In genomic region chr20:48772183-48772976, GRCh38 we compare ENCODE assay signal across 11 cellular contexts. TPM values are rescaled to one million over a fixed set of nuclear protein-coding genes. Genes with fewer than 3 reads are reported as not detected.
DNase-seq lines count a peak whose midpoint lies in the region; ATAC-seq and TF ChIP-seq lines count a peak whose summit lies in the region.
"Had no signal": no experiment of that assay in that cellular context is flagged by ENCODE, and none has a peak within 500 bp of the region (broad histone marks: within the 10 kb centered on the region; RNA-seq: fewer than 3 reads in every experiment).

No MANE protein-coding gene starts in this region.

- 72% methylated on average over 17 of the region's 17 CpGs for WGBS in right cardiac atrium

- CTCF ChIA-PET in activated B cell treated with CpG ODN at 0.5 μM for 24 hours (lab: Charles Lee), result interaction anchor here (1.3 kb wide), 1 partner anchor 115 kb away, joined by 4 read pairs; no protein-coding TSS in a partner anchor

- H3K4me3 Mint-ChIP-seq in activated B cell treated with CpG ODN at 0.5 μM for 24 hours, result peak overlapping the region; percentile 28
- H3K4me3 Mint-ChIP-seq in stimulated activated naive CD8-positive, alpha-beta T cell treated with anti-CD3 and anti-CD28 coated beads, Interleukin-15, amount 100 ng/mL, for 72 hours, result peak overlapping the region; percentile 35 to 37
- no peak overlapping the region for H3K4me3 Mint-ChIP-seq in chondrocyte (ENCODE audit: unreplicated experiment)

- DNase-seq in Kasumi-1 (lab: John Stamatoyannopoulos, UW) (peak; percentile 93 to 95), activated B cell treated with CpG ODN at 0.5 μM for 24 hours (no peak), right cardiac atrium (peak; percentile 60 to 88 (median 86)), chondrocyte (ENCODE audit: low spot score) (no peak), dedifferentiated amniotic fluid mesenchymal stem cell (ENCODE audit: extremely low spot score) (no peak), inferior parietal cortex (ENCODE audit: extremely low spot score) (no peak)
- no peak for DNase-seq in stimulated activated naive CD8-positive, alpha-beta T cell treated with anti-CD3 and anti-CD28 coated beads, Interleukin-15, amount 100 ng/mL, for 72 hours
- DNase-seq: activated gamma-delta T cell; NCI-H1930; SK-N-SH; stimulated activated CD4-positive, alpha-beta T cell treated with anti-CD3 and anti-CD28 coated beads, Interleukin-2, amount 100 ng/mL, for 48 hours had no signal

- peak overlapping the region; percentile 79 for H3K27ac Mint-ChIP-seq in activated B cell treated with CpG ODN at 0.5 μM for 24 hours
- peak overlapping the region in 1 of 2 donors; percentile 86 for H3K27ac Mint-ChIP-seq in stimulated activated naive CD8-positive, alpha-beta T cell treated with anti-CD3 and anti-CD28 coated beads, Interleukin-15, amount 100 ng/mL, for 72 hours
- no peak overlapping the region for H3K27ac Mint-ChIP-seq in chondrocyte (ENCODE audit: unreplicated experiment)

- no peak for TF ChIP-seq CTCF in activated B cell treated with CpG ODN at 0.5 μM for 24 hours (IDR thresholded peaks at IDR 0.05)
- TF ChIP-seq CTCF in chondrocyte (IDR thresholded peaks at IDR 0.05), result no peak

- H3K4me3 ChIP-seq in right cardiac atrium (ENCODE audit: low read length), result no peak overlapping the region

- H3K27ac ChIP-seq in right cardiac atrium (ENCODE audit: low read length), result no peak overlapping the region

- H3K4me1 Mint-ChIP-seq in activated B cell treated with CpG ODN at 0.5 μM for 24 hours (peaks cover 81% of the 10 kb centered on the region), chondrocyte (ENCODE audit: low read depth) (peaks cover 7% of the 10 kb centered on the region)
- peaks cover 94% of the 10 kb centered on the region for H3K4me1 Mint-ChIP-seq in stimulated activated naive CD8-positive, alpha-beta T cell treated with anti-CD3 and anti-CD28 coated beads, Interleukin-15, amount 100 ng/mL, for 72 hours

- intact Hi-C loops in activated B cell treated with CpG ODN at 0.5 μM for 24 hours (cut with micrococcal nuclease) (no loop called here), right cardiac atrium (cut with DNase I) (no loop called here)

- POLR2A ChIA-PET in activated B cell treated with CpG ODN at 0.5 μM for 24 hours (lab: Charles Lee), result interaction anchor here (0.7 to 1.3 kb wide), 5 partner anchors 9 to 54 kb away, joined by 3 to 20 read pairs (median 4); no protein-coding TSS in a partner anchor

- peaks cover 17% of the 10 kb centered on the region for H3K36me3 Mint-ChIP-seq in activated B cell treated with CpG ODN at 0.5 μM for 24 hours (ENCODE audit: low read depth)
- H3K36me3 Mint-ChIP-seq in chondrocyte (ENCODE audit: low read depth), result no peaks in the 10 kb centered on the region

- no peaks in the 10 kb centered on the region for H3K27me3 Mint-ChIP-seq in activated B cell treated with CpG ODN at 0.5 μM for 24 hours
- H3K27me3 Mint-ChIP-seq in stimulated activated naive CD8-positive, alpha-beta T cell treated with anti-CD3 and anti-CD28 coated beads, Interleukin-15, amount 100 ng/mL, for 72 hours, result no peaks in the 10 kb centered on the region
- peaks cover 10% of the 10 kb centered on the region for H3K27me3 Mint-ChIP-seq in chondrocyte (ENCODE audit: low read depth)

- peak; percentile 26 for ATAC-seq in activated B cell treated with CpG ODN at 0.5 μM for 24 hours (ENCODE audit: low read depth)
- ATAC-seq in right cardiac atrium, result peak; percentile 67 to 72
- no peak for ATAC-seq in stimulated activated naive CD8-positive, alpha-beta T cell treated with anti-CD3 and anti-CD28 coated beads, Interleukin-15, amount 100 ng/mL, for 72 hours

- no peaks in the 10 kb centered on the region for H3K27me3 ChIP-seq in right cardiac atrium (ENCODE audit: control insufficient read depth, insufficient read depth)

- H3K9me3 ChIP-seq in right cardiac atrium (ENCODE audit: control insufficient read depth, low read length), result no peaks in the 10 kb centered on the region
- H3K9me3 ChIP-seq: SK-N-SH had no signal

- H3K4me1 ChIP-seq in right cardiac atrium (ENCODE audit: control insufficient read depth, insufficient read depth, low read length), result no peaks in the 10 kb centered on the region

- H3K9me3 Mint-ChIP-seq in activated B cell treated with CpG ODN at 0.5 μM for 24 hours (no peaks in the 10 kb centered on the region), chondrocyte (ENCODE audit: low read depth) (peaks cover 7% of the 10 kb centered on the region)
- peaks cover 10 to 15% of the 10 kb centered on the region in 2 donors for H3K9me3 Mint-ChIP-seq in stimulated activated naive CD8-positive, alpha-beta T cell treated with anti-CD3 and anti-CD28 coated beads, Interleukin-15, amount 100 ng/mL, for 72 hours

RNA-seq across cellular contexts. Expression of gene PREX1, which starts 55.4 kb away (rescaled TPM):
- total RNA-seq in activated B cell treated with CpG ODN at 0.5 μM for 24 hours, result 65.0 and 71.4 TPM in 2 replicates
- 10 to 100 TPM; 10.4 to 16.2 (median 14.7) TPM for total RNA-seq in right cardiac atrium
- 9.0 TPM for polyA plus RNA-seq in right cardiac atrium
- total RNA-seq in chondrocyte, result 3.0 to 5.0 TPM (median 3.3 TPM) in 3 replicates

Comparison
In these comparisons a context has a peak if more than half of its experiments do, and no peak if none do; other contexts are left out.
1. DNase-seq: peak in Kasumi-1 (2 of 2) and right cardiac atrium (3 of 3); none in activated B cell treated with CpG ODN at 0.5 μM for 24 hours (single experiment), stimulated activated naive CD8-positive, alpha-beta T cell treated with anti-CD3 and anti-CD28 coated beads, Interleukin-15, amount 100 ng/mL, for 72 hours (0 of 2), chondrocyte (single experiment), dedifferentiated amniotic fluid mesenchymal stem cell (single experiment) and inferior parietal cortex (single experiment).